In the genomic region with DNA sequence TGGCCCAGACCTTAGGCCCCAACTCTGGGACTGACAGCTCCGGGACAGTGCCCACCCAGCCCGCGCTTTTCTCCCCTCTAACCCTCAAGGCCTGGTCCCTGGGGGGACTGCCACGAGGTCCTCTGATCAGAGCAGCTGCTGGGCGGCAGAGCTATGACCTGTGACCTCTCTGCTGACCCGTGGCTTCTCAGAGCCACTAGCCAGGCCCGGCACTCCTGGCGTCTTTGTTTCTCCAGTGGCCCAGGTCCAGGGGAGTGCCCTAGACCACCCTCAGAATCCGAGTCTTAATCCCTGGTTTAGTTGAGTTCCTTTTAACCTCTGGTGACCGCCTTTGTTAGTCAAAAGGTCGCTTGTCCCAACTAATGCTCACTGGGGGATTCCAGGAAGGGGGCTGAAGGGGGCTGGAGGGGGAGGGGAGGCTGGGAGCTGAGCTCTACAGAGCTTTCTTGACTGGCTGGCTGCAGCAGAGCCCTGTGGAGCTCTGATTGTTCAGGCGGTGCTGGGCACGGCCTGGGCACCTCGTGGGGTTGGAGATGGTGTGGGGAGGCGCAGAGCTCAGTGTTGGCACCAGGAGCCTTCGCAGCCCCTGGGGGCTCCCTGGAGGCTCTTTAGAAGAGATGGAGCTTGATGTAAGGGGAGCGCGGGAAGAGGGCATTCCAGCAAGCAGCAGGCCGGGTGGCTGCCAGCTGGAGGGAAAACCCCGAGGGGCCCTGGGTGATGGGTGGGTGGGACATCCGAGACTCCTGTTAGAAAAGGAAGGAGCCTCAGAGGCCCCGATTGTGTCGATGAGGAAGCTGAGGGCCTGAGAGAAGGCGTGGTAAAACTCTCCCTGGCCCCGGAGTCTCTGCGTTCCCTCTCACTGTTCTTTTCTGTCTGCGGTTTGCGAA, we compare ENCODE assay signal across 8 cellular contexts. TPM values are rescaled to one million over a fixed set of nuclear protein-coding genes. Genes with fewer than 3 reads are reported as not detected.
A peak's percentile ranks its signal among the peaks of the same experiment; 100 is the strongest.
DNase-seq lines count a peak whose midpoint lies in the region; ATAC-seq and TF ChIP-seq lines count a peak whose summit lies in the region.

No MANE protein-coding gene starts in this region.

- peaks cover 0 to 13% of the 10 kb centered on the region in 2 experiments; a peak in 3 of 4 replicates for H3K4me1 ChIP-seq in HCT116 (ENCODE audit: control insufficient read depth in 1 of 2, insufficient read depth in 2 of 2, low read length in 2 of 2)
- H3K4me1 ChIP-seq in hepatocyte (ENCODE audit: insufficient read depth), result peaks cover 52% of the 10 kb centered on the region
- peaks cover 0 to 18% (median 11%) of the 10 kb centered on the region in 3 donors for H3K4me1 ChIP-seq in skeletal muscle tissue (ENCODE audit: control insufficient read depth in 3 of 3, insufficient read depth in 3 of 3, low read length in 3 of 3)

- H3K9me2 ChIP-seq in HCT116 (ENCODE audit: insufficient read depth) (no peaks in the 10 kb centered on the region), hepatocyte (replicated peaks; ENCODE audit: insufficient read depth) (no peaks in the 10 kb centered on the region)

- TF ChIP-seq CTCF in HCT116 (IDR thresholded peaks at IDR 0.05 in 2 of 3, conservative IDR thresholded peaks at IDR 0.05 in 1 of 3; ENCODE audit: borderline replicate concordance in 1 of 3, insufficient read depth in 1 of 3, low read depth in 2 of 3, low read length in 2 of 3) (no peak), hepatocyte (IDR thresholded peaks at IDR 0.05; ENCODE audit: poor library complexity) (no peak)

- peak overlapping the region in 2 of 3 donors; percentile 9 to 41 for H3K4me3 Mint-ChIP-seq in T-cell

- H3K27ac ChIP-seq in HCT116 (ENCODE audit: low read depth, low read length), result no peak overlapping the region
- H3K27ac ChIP-seq in hepatocyte, result peak overlapping the region; percentile 93
- peak overlapping the region; percentile 18 for H3K27ac ChIP-seq in skeletal muscle tissue (ENCODE audit: low read depth, low read length)

- H3K27me3 Mint-ChIP-seq in T-cell, result peaks cover 39 to 58% of the 10 kb centered on the region in 2 donors

- H3K27me3 ChIP-seq in HCT116 (ENCODE audit: insufficient read depth, low read length), result no peaks in the 10 kb centered on the region
- no peaks in the 10 kb centered on the region for H3K27me3 ChIP-seq in hepatocyte
- H3K27me3 ChIP-seq in skeletal muscle tissue (ENCODE audit: control insufficient read depth in 3 of 3, insufficient read depth in 3 of 3, low read length in 3 of 3), result peaks cover 8 to 26% (median 22%) of the 10 kb centered on the region in 3 donors

- BruUV-seq in HCT116 (replicated peaks; lab: Mats Ljungman, UMichigan), result no TSS peak

- peak overlapping the region; percentile 74 for H3K4me2 ChIP-seq in HCT116 (ENCODE audit: low read length)
- H3K4me2 ChIP-seq in hepatocyte, result peak overlapping the region; percentile 98

- peaks cover 0 to 2% (median 2%) of the 10 kb centered on the region in 3 donors for H3K4me1 Mint-ChIP-seq in T-cell

- POLR2A ChIA-PET in HCT116 (lab: Charles Lee) (no interaction called here), T-cell (lab: Charles Lee) (no interaction called here)

- 12% methylated on average over 23 of the region's 28 CpGs for WGBS in hepatocyte (ENCODE audit: low lambda C conversion rate, missing lambda C conversion rate)

- TF ChIP-seq RAD21 in HCT116 (IDR thresholded peaks at IDR 0.05; ENCODE audit: low read depth), result no peak

- intact Hi-C loops in HCT116 (cut with micrococcal nuclease), result no loop called here

- H3K27ac Mint-ChIP-seq in T-cell, result no peak overlapping the region

- H3K36me3 ChIP-seq in HCT116 (ENCODE audit: control insufficient read depth in 1 of 2, insufficient read depth in 2 of 2, low read length in 2 of 2) (no peaks in the 10 kb centered on the region), hepatocyte (replicated peaks; ENCODE audit: insufficient read depth, low read depth) (no peaks in the 10 kb centered on the region), skeletal muscle tissue (ENCODE audit: control insufficient read depth in 3 of 3, insufficient read depth in 3 of 3, low read length in 3 of 3) (no peaks in the 10 kb centered on the region)

- H2AFZ ChIP-seq in HCT116 (ENCODE audit: low read depth, low read length, poor library complexity, severe bottlenecking) (no peak overlapping the region), hepatocyte (peak overlapping the region; percentile 56)

- ATAC-seq in HCT116 (no peak), T-cell (replicated peaks in 1 of 4) (no peak), GM18907 (IDR thresholded peaks at IDR 0.05; ENCODE audit: unreplicated experiment) (no peak), HG03457 (IDR thresholded peaks at IDR 0.05; ENCODE audit: unreplicated experiment) (no peak)

- DNase-seq in HCT116 (ENCODE audit: low read depth, low spot score) (no peak), T-cell (no peak), hepatocyte (ENCODE audit: low spot score) (peak; percentile 52), NCI-H510A (lab: John Stamatoyannopoulos, UW) (no peak), NCI-H69 (lab: John Stamatoyannopoulos, UW) (no peak)

- H3K79me2 ChIP-seq in HCT116 (ENCODE audit: insufficient read depth, low read length) (no peaks in the 10 kb centered on the region), hepatocyte (peaks cover 62% of the 10 kb centered on the region)

- H4K20me1 ChIP-seq in HCT116 (ENCODE audit: insufficient read depth) (no peaks in the 10 kb centered on the region), hepatocyte (ENCODE audit: insufficient read depth, poor library complexity, severe bottlenecking) (peaks cover 5% of the 10 kb centered on the region)

- no peak for TF ChIP-seq POLR2A in HCT116 (IDR thresholded peaks at IDR 0.05; ENCODE audit: borderline replicate concordance, extremely low read depth, insufficient read depth, insufficient read length)

- no peak overlapping the region for H3K9ac ChIP-seq in HCT116 (ENCODE audit: low read length)
- peak overlapping the region in 2 of 3 donors; percentile 23 to 54 for H3K9ac ChIP-seq in skeletal muscle tissue (ENCODE audit: low read depth in 1 of 3, low read length in 3 of 3)

- RAD21 ChIA-PET in HCT116 (lab: Charles Lee; ENCODE audit: low non-redundant PET in 1 of 2, low total read pairs in 2 of 2, uncharacterized antibody in 2 of 2, unreplicated experiment in 2 of 2), result no interaction called here

- H3K9me3 ChIP-seq in HCT116 (ENCODE audit: control insufficient read depth in 1 of 2, insufficient read depth in 1 of 2, low read depth in 1 of 2, low read length in 2 of 2) (no peaks in the 10 kb centered on the region), hepatocyte (ENCODE audit: low read depth) (no peaks in the 10 kb centered on the region), skeletal muscle tissue (ENCODE audit: control insufficient read depth in 3 of 3, low read length in 3 of 3) (no peaks in the 10 kb centered on the region)

- CTCF ChIA-PET in HCT116 (lab: Charles Lee) (no interaction called here), T-cell (lab: Charles Lee) (no interaction called here)

- H3K4me3 ChIP-seq in HCT116 (replicated peaks in 1 of 2; ENCODE audit: low read depth in 1 of 2, low read length in 2 of 2), result no peak overlapping the region; a peak in 1 of 4 replicates
- peak overlapping the region; percentile 94 for H3K4me3 ChIP-seq in hepatocyte
- peak overlapping the region; percentile 62 to 78 (median 67) for H3K4me3 ChIP-seq in skeletal muscle tissue (ENCODE audit: low read length in 3 of 3)

- H3K36me3 Mint-ChIP-seq in T-cell, result no peaks in the 10 kb centered on the region

- no peaks in the 10 kb centered on the region for H3K9me3 Mint-ChIP-seq in T-cell

TF ChIP-seq in HCT116, 20 proteins besides CTCF, POLR2A, EP300 and RAD21 (continues in another document):
- TF ChIP-seq SIN3A (IDR thresholded peaks at IDR 0.05; ENCODE audit: low read depth) (no peak), SP1 (IDR thresholded peaks at IDR 0.05; ENCODE audit: low read depth) (no peak), POLR2AphosphoS5 (IDR thresholded peaks at IDR 0.05; ENCODE audit: low read depth, low read length) (no peak), EGR1 (IDR thresholded peaks at IDR 0.05; ENCODE audit: low read depth) (no peak), TCF7L2 (IDR thresholded peaks at IDR 0.05; ENCODE audit: borderline replicate concordance, extremely low read depth, insufficient read depth, insufficient read length) (no peak), ELF1 (IDR thresholded peaks at IDR 0.05; ENCODE audit: borderline replicate concordance, low read depth) (no peak), EZH2 (IDR thresholded peaks at IDR 0.05) (no peak), ZFX (IDR thresholded peaks at IDR 0.05) (no peak), CEBPB (IDR thresholded peaks at IDR 0.05; ENCODE audit: low read depth) (no peak)
- TF ChIP-seq, protein P1, sequence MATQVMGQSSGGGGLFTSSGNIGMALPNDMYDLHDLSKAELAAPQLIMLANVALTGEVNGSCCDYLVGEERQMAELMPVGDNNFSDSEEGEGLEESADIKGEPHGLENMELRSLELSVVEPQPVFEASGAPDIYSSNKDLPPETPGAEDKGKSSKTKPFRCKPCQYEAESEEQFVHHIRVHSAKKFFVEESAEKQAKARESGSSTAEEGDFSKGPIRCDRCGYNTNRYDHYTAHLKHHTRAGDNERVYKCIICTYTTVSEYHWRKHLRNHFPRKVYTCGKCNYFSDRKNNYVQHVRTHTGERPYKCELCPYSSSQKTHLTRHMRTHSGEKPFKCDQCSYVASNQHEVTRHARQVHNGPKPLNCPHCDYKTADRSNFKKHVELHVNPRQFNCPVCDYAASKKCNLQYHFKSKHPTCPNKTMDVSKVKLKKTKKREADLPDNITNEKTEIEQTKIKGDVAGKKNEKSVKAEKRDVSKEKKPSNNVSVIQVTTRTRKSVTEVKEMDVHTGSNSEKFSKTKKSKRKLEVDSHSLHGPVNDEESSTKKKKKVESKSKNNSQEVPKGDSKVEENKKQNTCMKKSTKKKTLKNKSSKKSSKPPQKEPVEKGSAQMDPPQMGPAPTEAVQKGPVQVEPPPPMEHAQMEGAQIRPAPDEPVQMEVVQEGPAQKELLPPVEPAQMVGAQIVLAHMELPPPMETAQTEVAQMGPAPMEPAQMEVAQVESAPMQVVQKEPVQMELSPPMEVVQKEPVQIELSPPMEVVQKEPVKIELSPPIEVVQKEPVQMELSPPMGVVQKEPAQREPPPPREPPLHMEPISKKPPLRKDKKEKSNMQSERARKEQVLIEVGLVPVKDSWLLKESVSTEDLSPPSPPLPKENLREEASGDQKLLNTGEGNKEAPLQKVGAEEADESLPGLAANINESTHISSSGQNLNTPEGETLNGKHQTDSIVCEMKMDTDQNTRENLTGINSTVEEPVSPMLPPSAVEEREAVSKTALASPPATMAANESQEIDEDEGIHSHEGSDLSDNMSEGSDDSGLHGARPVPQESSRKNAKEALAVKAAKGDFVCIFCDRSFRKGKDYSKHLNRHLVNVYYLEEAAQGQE (IDR thresholded peaks at IDR 0.05; ENCODE audit: low read depth), result no peak

RNA-seq across cellular contexts. Expression of a gene that starts 1.4 kb away (rescaled TPM):
- total RNA-seq in HCT116 (2021; ENCODE audit: unreplicated experiment) (23.4 TPM), T-cell (1 to 10 TPM in 2 of 5 donors, under 1 TPM in 1, not detected in 2; 0.96 to 1.5 (median 1.0) TPM), hepatocyte (185 and 201 TPM in 2 replicates), skeletal muscle tissue (105 TPM)
- polyA plus RNA-seq in HCT116 (2012), result 28.5 and 33.2 TPM in 2 replicates
- polyA plus RNA-seq in hepatocyte, result 669 and 709 TPM in 2 replicates

Comparison
In these comparisons a context has a peak if more than half of its experiments do, and no peak if none do; other contexts are left out.
1. H3K4me3 ChIP-seq: peak in hepatocyte (single experiment) and skeletal muscle tissue (3 of 3); none in HCT116 (0 of 2).